Comparison of ENCODE assay signal across 8 cellular contexts in the genomic region with DNA sequence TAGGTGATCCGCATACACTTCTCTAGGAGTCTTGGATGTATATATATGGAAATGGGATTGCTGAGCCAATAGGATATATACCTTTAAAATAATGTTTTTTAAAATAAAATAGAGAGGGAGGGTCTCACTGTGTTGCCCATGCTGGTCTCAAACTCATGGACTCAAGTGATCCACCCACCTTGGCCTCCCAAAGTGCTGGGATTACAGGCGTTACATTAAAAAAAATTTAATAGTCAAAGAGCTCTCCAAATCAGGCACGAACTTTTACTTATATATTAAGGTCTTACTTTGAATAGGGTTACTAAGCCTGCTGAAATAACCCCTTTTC.
DNase-seq lines count a peak whose midpoint lies in the region; FAIRE-seq and TF ChIP-seq lines count a peak whose summit lies in the region.

No MANE protein-coding gene starts in this region.

- H3K27me3 ChIP-seq in iPS-18a (ENCODE audit: control insufficient read depth, insufficient read depth, low read length) (no peaks in the 10 kb centered on the region), stomach smooth muscle (ENCODE audit: control insufficient read depth in 1 of 2, insufficient read depth in 2 of 2, low read length in 2 of 2) (peaks cover 0 to 2% of the 10 kb centered on the region in 2 donors)

- H3K9ac ChIP-seq in iPS-18a (ENCODE audit: low read length), result peak overlapping the region; percentile 97
- peak overlapping the region; percentile 55 to 80 for H3K9ac ChIP-seq in stomach smooth muscle (ENCODE audit: low read length in 2 of 2)

- H3K27me3 Mint-ChIP-seq in T-helper 1 cell treated with Interleukin-12 subunit alpha and Interleukin-12 subunit beta and Interleukin-4 antibody, amounts not matched to agents 30 μg/mL and 1 μg/mL, for 36 hours (ENCODE audit: low read depth), result no peaks in the 10 kb centered on the region
- H3K27me3 Mint-ChIP-seq in activated T-helper 1 cell treated with anti-CD3 and anti-CD28 coated beads, Interleukin-12 subunit alpha, Interleukin-12 subunit beta, Interleukin-2, Interleukin-4 antibody, amounts not matched to agents 30 ng/mL and 10 ng/mL and 1 ng/mL, durations not matched to agents 14 hours and 24 hours and 36 hours (ENCODE audit: insufficient read depth), result no peaks in the 10 kb centered on the region

- TF ChIP-seq POLR2A in GM12892 (IDR thresholded peaks at IDR 0.05; ENCODE audit: low read depth, low read length), result no peak

- no peak for FAIRE-seq in GM12892 (lab: Jason Lieb, UNC)

- H3K36me3 ChIP-seq in iPS-18a (ENCODE audit: control insufficient read depth, low read depth, low read length) (no peaks in the 10 kb centered on the region), stomach smooth muscle (ENCODE audit: control insufficient read depth in 2 of 2, insufficient read depth in 2 of 2, low read length in 2 of 2) (no peaks in the 10 kb centered on the region)

- peaks cover 7% of the 10 kb centered on the region for H3K4me1 Mint-ChIP-seq in T-helper 1 cell treated with Interleukin-12 subunit alpha and Interleukin-12 subunit beta and Interleukin-4 antibody, amounts not matched to agents 30 μg/mL and 1 μg/mL, for 36 hours (ENCODE audit: low read depth)
- H3K4me1 Mint-ChIP-seq in activated T-helper 1 cell treated with anti-CD3 and anti-CD28 coated beads, Interleukin-12 subunit alpha, Interleukin-12 subunit beta, Interleukin-2, Interleukin-4 antibody, amounts not matched to agents 30 ng/mL and 10 ng/mL and 1 ng/mL, durations not matched to agents 14 hours and 24 hours and 36 hours (ENCODE audit: low read depth), result peaks cover 10% of the 10 kb centered on the region

- H3K27ac Mint-ChIP-seq in T-helper 1 cell treated with Interleukin-12 subunit alpha and Interleukin-12 subunit beta and Interleukin-4 antibody, amounts not matched to agents 30 μg/mL and 1 μg/mL, for 36 hours, result peak overlapping the region; percentile 99
- peak overlapping the region; percentile 99 for H3K27ac Mint-ChIP-seq in activated T-helper 1 cell treated with anti-CD3 and anti-CD28 coated beads, Interleukin-12 subunit alpha, Interleukin-12 subunit beta, Interleukin-2, Interleukin-4 antibody, amounts not matched to agents 30 ng/mL and 10 ng/mL and 1 ng/mL, durations not matched to agents 14 hours and 24 hours and 36 hours

- peak overlapping the region; percentile 80 for H3K4me3 ChIP-seq in iPS-18a (ENCODE audit: low read length)
- peak overlapping the region; percentile 16 to 71 for H3K4me3 ChIP-seq in stomach smooth muscle (ENCODE audit: low read length in 2 of 2)

- peaks cover 7% of the 10 kb centered on the region for H3K9me3 ChIP-seq in iPS-18a (ENCODE audit: control insufficient read depth, low read depth, low read length)
- H3K9me3 ChIP-seq in stomach smooth muscle (ENCODE audit: control insufficient read depth in 2 of 2, low read length in 2 of 2), result no peaks in the 10 kb centered on the region

- H3K27ac ChIP-seq in iPS-18a (ENCODE audit: low read length) (peak overlapping the region; percentile 78), stomach smooth muscle (ENCODE audit: low read length) (peak overlapping the region; percentile 89)

- H3K9me3 Mint-ChIP-seq in T-helper 1 cell treated with Interleukin-12 subunit alpha and Interleukin-12 subunit beta and Interleukin-4 antibody, amounts not matched to agents 30 μg/mL and 1 μg/mL, for 36 hours, result peaks cover 12% of the 10 kb centered on the region
- H3K9me3 Mint-ChIP-seq in activated T-helper 1 cell treated with anti-CD3 and anti-CD28 coated beads, Interleukin-12 subunit alpha, Interleukin-12 subunit beta, Interleukin-2, Interleukin-4 antibody, amounts not matched to agents 30 ng/mL and 10 ng/mL and 1 ng/mL, durations not matched to agents 14 hours and 24 hours and 36 hours, result peaks cover 12% of the 10 kb centered on the region

- H3K4me1 ChIP-seq in iPS-18a (ENCODE audit: control insufficient read depth, low read depth, low read length), result peaks cover 17% of the 10 kb centered on the region
- H3K4me1 ChIP-seq in stomach smooth muscle (ENCODE audit: control insufficient read depth, insufficient read depth, low read length), result peaks cover 4% of the 10 kb centered on the region

- intact Hi-C loops in activated T-helper 1 cell treated with anti-CD3 and anti-CD28 coated beads, Interleukin-12 subunit alpha, Interleukin-12 subunit beta, Interleukin-2, Interleukin-4 antibody, amounts not matched to agents 30 ng/mL and 10 ng/mL and 1 ng/mL, durations not matched to agents 14 hours and 24 hours and 36 hours (cut with micrococcal nuclease), result loop anchor here (1.0 to 10.0 kb wide), 8 partner anchors 169 to 954 kb away; a partner anchor contains a TSS

- DNase-seq in T-helper 1 cell (no peak), GM12892 (ENCODE audit: insufficient read length) (no peak), ecto neural progenitor cell (ENCODE audit: low spot score) (no peak), NCI-H82 treated with DMSO at 0.1 percent for 48 hours (lab: John Stamatoyannopoulos, UW; ENCODE audit: unreplicated experiment) (no peak)
- DNase-seq in activated T-helper 1 cell treated with anti-CD3 and anti-CD28 coated beads, Interleukin-12 subunit alpha, Interleukin-12 subunit beta, Interleukin-2, Interleukin-4 antibody, amounts not matched to agents 30 ng/mL and 10 ng/mL and 1 ng/mL, durations not matched to agents 14 hours and 24 hours and 36 hours (ENCODE audit: low spot score), result no peak

- H3K4me3 Mint-ChIP-seq in T-helper 1 cell treated with Interleukin-12 subunit alpha and Interleukin-12 subunit beta and Interleukin-4 antibody, amounts not matched to agents 30 μg/mL and 1 μg/mL, for 36 hours, result peak overlapping the region; percentile 91
- H3K4me3 Mint-ChIP-seq in activated T-helper 1 cell treated with anti-CD3 and anti-CD28 coated beads, Interleukin-12 subunit alpha, Interleukin-12 subunit beta, Interleukin-2, Interleukin-4 antibody, amounts not matched to agents 30 ng/mL and 10 ng/mL and 1 ng/mL, durations not matched to agents 14 hours and 24 hours and 36 hours, result peak overlapping the region; percentile 93

- peaks cover 6% of the 10 kb centered on the region for H3K36me3 Mint-ChIP-seq in T-helper 1 cell treated with Interleukin-12 subunit alpha and Interleukin-12 subunit beta and Interleukin-4 antibody, amounts not matched to agents 30 μg/mL and 1 μg/mL, for 36 hours (ENCODE audit: low read depth)
- H3K36me3 Mint-ChIP-seq in activated T-helper 1 cell treated with anti-CD3 and anti-CD28 coated beads, Interleukin-12 subunit alpha, Interleukin-12 subunit beta, Interleukin-2, Interleukin-4 antibody, amounts not matched to agents 30 ng/mL and 10 ng/mL and 1 ng/mL, durations not matched to agents 14 hours and 24 hours and 36 hours (ENCODE audit: low read depth), result peaks cover 4% of the 10 kb centered on the region
